Comparison of ENCODE assay signal across 1 cellular context in the genomic region with DNA sequence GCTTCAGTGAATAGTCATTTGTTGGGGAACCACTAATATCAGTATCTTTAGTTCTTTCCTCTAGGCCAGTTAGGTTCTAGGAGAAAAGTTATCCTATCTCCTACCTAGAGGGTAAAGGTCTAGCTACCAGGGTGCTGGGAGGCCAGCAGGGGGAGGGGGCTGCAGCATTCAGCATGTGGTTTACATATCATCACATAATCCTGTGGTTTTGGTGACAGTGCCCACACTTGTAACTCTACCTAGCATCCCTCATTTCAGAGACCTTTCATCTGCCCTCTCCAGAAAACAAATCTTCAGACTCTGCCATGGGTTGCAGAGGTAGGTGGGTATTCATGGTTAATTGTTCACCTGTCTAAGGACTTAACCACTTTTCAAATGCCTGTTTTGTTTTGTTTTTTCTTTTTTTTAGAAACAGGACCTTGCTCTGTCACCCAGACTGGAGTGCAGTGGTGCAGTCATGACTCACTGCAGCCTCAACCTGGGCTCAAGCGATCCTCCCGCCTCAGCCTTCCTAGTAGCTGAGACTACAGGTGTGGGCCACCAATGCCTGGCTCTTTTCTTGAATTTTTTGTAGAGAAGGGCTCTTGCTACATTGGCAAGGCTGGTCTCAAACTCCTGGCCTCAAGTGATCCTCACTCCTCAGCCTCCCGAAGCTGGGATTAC.
TF ChIP-seq lines count a peak whose summit lies in the region.

No MANE protein-coding gene starts in this region.

TF ChIP-seq in K562, 482 proteins besides CTCF, POLR2A, EP300 and RAD21 (continued from another document):
- no peak for TF ChIP-seq CHD7 (IDR thresholded peaks at IDR 0.05; ENCODE audit: low read depth, low read length)
